In the genomic region with DNA sequence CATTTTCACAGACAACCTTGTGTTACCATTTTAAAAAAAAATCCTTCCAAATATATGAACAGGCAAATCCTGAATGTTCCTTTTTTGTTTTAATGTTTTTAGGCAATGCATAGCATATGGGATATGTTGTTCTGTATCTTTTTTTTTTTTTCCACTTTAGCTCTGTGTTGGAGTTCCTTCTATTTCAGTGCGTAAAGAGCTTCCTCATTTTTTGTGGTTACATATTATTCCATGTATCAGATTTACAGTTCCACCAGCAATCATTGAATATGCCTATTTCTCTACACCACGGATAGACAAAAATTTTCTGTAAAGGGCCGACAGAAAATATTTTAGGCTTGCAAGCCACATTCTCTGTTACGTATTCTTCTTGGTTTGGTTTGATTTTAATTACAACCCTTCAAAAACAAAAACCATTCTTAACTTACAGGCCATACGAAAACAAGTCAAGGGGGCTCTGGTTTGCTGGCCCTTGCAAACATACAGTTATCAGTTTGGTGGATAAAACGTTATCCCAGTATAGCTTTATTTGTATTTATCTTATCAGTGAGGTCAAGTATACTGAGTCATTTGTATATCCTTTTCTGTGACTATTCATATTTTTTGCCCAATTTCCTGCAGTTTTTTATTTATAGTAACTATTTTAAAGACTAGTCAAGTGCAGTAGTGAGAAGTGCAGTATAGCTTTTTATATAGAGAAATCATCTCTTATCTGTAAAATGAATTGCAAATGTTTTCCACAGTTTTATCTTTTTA, we compare ENCODE assay signal across 16 cellular contexts.
"Had no signal": no experiment of that assay in that cellular context is flagged by ENCODE, and none has a peak within 500 bp of the region (broad histone marks: within the 10 kb centered on the region; RNA-seq: fewer than 3 reads in every experiment).

No MANE protein-coding gene starts in this region.

- H3K4me3 ChIP-seq: psoas muscle, right lobe of liver, spleen, tibial nerve had no signal

- H3K4me3 Mint-ChIP-seq: activated naive CD4-positive, alpha-beta T cell treated with anti-CD3 and anti-CD28 coated beads, Interleukin-2, amount 50 U/mL, for 24 hours; activated T-cell treated with anti-CD3 and anti-CD28 coated beads, Interleukin-2, amount 50 U/mL, for 24 hours; endodermal cell; nephron; stimulated activated naive B cell treated with anti-CD40 and anti-IgM and Interleukin-4, amounts not matched to agents 10 μg/mL and 1 μg/mL and 100 μg/mL, for 72 hours had no signal

- H3K27me3 Mint-ChIP-seq: activated naive CD4-positive, alpha-beta T cell treated with anti-CD3 and anti-CD28 coated beads, Interleukin-2, amount 50 U/mL, for 24 hours; activated T-cell treated with anti-CD3 and anti-CD28 coated beads, Interleukin-2, amount 50 U/mL, for 24 hours; stimulated activated naive B cell treated with anti-CD40 and anti-IgM and Interleukin-4, amounts not matched to agents 10 μg/mL and 1 μg/mL and 100 μg/mL, for 72 hours had no signal

- H3K9me3 Mint-ChIP-seq: activated naive CD4-positive, alpha-beta T cell treated with anti-CD3 and anti-CD28 coated beads, Interleukin-2, amount 50 U/mL, for 24 hours had no signal

- H3K27ac Mint-ChIP-seq: activated naive CD4-positive, alpha-beta T cell treated with anti-CD3 and anti-CD28 coated beads, Interleukin-2, amount 50 U/mL, for 24 hours; activated T-cell treated with anti-CD3 and anti-CD28 coated beads, Interleukin-2, amount 50 U/mL, for 24 hours; endodermal cell; nephron; stimulated activated naive B cell treated with anti-CD40 and anti-IgM and Interleukin-4, amounts not matched to agents 10 μg/mL and 1 μg/mL and 100 μg/mL, for 72 hours had no signal

- ATAC-seq: esophagus mucosa; foreskin keratinocyte; psoas muscle; stimulated activated naive B cell treated with anti-CD40 and anti-IgM and Interleukin-4, amounts not matched to agents 10 μg/mL and 1 μg/mL and 100 μg/mL, for 72 hours had no signal

- DNase-seq: activated CD4-positive, alpha-beta T cell treated with anti-CD3 and anti-CD28 coated beads, Interleukin-2, amount 50 U/mL, for 1 hour; activated CD4-positive, CD25-positive, alpha-beta regulatory T cell; activated effector memory CD4-positive, alpha-beta T cell treated with Interleukin-2 at 50 U/mL for 16 hours; activated T-cell treated with anti-CD3 and anti-CD28 coated beads, Interleukin-2, amount 50 U/mL, for 24 hours; cerebellar nuclear complex; endodermal cell; foreskin keratinocyte; psoas muscle; right lobe of liver; spleen; stimulated activated CD4-positive, alpha-beta T cell treated with anti-CD3 and anti-CD28 coated beads, Interleukin-1b, Interleukin-23, amount 100 ng/mL, for 48 hours; stimulated activated naive B cell treated with anti-CD40 and anti-IgM and Interleukin-4, amounts not matched to agents 10 μg/mL and 1 μg/mL and 100 μg/mL, for 72 hours had no signal
